In the genomic region with DNA sequence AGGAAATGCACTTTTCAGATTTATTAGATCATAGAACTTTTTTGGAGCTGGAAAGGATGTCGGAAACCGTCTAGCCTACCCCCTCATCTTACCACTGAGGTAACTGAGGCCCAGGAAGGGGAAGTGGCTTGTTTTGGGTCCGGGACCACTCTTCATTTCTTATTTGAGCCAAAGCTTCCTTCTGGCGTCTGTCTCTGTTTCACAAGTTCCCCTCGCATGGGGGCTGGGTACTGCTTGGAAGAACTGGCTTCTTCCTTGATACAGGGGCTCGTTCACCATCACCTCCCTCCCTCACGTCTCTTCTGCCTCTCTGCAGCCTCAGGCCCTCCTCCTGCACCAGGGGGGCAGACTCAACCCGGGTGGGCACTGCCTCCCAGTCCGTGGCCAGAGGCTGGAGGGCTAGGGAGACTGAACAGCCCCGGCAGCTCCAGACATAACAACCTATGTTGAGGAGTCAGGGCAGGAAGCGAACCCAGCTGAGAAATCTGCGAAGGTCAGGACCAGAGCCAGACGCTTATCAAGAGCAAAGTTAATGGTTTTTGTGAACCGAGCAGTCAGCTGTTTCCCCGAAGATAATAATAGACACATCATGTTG, we compare ENCODE assay signal across 16 cellular contexts. TPM values are rescaled to one million over a fixed set of nuclear protein-coding genes. Genes with fewer than 3 reads are reported as not detected.
DNase-seq lines count a peak whose midpoint lies in the region; ATAC-seq, FAIRE-seq and TF ChIP-seq lines count a peak whose summit lies in the region.
"Had no signal": no experiment of that assay in that cellular context is flagged by ENCODE, and none has a peak within 500 bp of the region (broad histone marks: within the 10 kb centered on the region; RNA-seq: fewer than 3 reads in every experiment).

No MANE protein-coding gene starts in this region.

- no peak overlapping the region for H3K4me3 ChIP-seq in liver (ENCODE audit: low read depth in 1 of 3, low read length in 3 of 3)
- H3K4me3 ChIP-seq in HepG2 (replicated peaks in 1 of 3; ENCODE audit: insufficient read depth in 1 of 3, low read depth in 2 of 3, low read length in 3 of 3): no peak overlapping the region
- H3K4me3 ChIP-seq in cardiac muscle cell: no peak overlapping the region
- no peak overlapping the region for H3K4me3 ChIP-seq in osteoblast (ENCODE audit: insufficient read depth, low read length)
- no peak overlapping the region for H3K4me3 ChIP-seq in upper lobe of left lung
- H3K4me3 ChIP-seq: A549 had no signal

- CTCF ChIA-PET in HepG2 (lab: Yijun Ruan, JAX; ENCODE audit: low intra/inter-chr PET ratio, low total read pairs): no interaction called here

- 66% methylated on average over 15 of the region's 15 CpGs for WGBS in liver
- WGBS in HepG2 (ENCODE audit: low lambda C conversion rate): 23% methylated on average over 15 of the region's 15 CpGs
- 31 to 32% methylated on average over 15 of the region's 15 CpGs for WGBS in upper lobe of left lung, 2 donors

- in situ Hi-C loops in HepG2 (cut with HindIII; ENCODE audit: extremely low pct_ligation_motif_present, low pct_unique_long_range_greater_than_20kb): no loop called here

- H3K27me3 ChIP-seq in liver (ENCODE audit: control insufficient read depth in 4 of 4, insufficient read depth in 4 of 4, low read length in 3 of 4) (no peaks in the 10 kb centered on the region), HepG2 (ENCODE audit: control insufficient read depth in 1 of 2, insufficient read depth in 2 of 2, low read length in 2 of 2) (peaks cover 2 to 58% of the 10 kb centered on the region in 2 experiments; a peak in 4 of 5 replicates), cardiac muscle cell (no peaks in the 10 kb centered on the region), osteoblast (ENCODE audit: insufficient read depth, low read length) (no peaks in the 10 kb centered on the region), upper lobe of left lung (no peaks in the 10 kb centered on the region)

- H3K4me2 ChIP-seq in HepG2 (ENCODE audit: low read depth, low read length) (no peak overlapping the region), osteoblast (ENCODE audit: insufficient read depth, low read length) (no peak overlapping the region)
- H3K4me2 ChIP-seq: A549 had no signal

- H3K4me1 ChIP-seq in liver (ENCODE audit: control insufficient read depth in 4 of 4, insufficient read depth in 4 of 4, low read length in 3 of 4) (peaks cover 0 to 5% (median 2%) of the 10 kb centered on the region in 4 donors), HepG2 (ENCODE audit: insufficient read depth, low read length) (0 out of 2 replicates have a peak, but pooled peaks cover 8% of the 10 kb centered on the region), cardiac muscle cell (ENCODE audit: low read depth) (peaks cover 57% of the 10 kb centered on the region), osteoblast (ENCODE audit: insufficient read depth, low read length) (peaks cover 28% of the 10 kb centered on the region), upper lobe of left lung (peaks cover 26 to 37% (median 28%) of the 10 kb centered on the region in 4 donors)

- intact Hi-C loops in HepG2 (cut with micrococcal nuclease; ENCODE audit: unreplicated experiment): no loop called here

- TF ChIP-seq CTCF in liver (IDR thresholded peaks at IDR 0.05; ENCODE audit: low read depth, low read length, missing input control): no peak
- no peak for TF ChIP-seq CTCF in HepG2 (CRISPR knock-in tag; IDR thresholded peaks at IDR 0.05)
- no peak for TF ChIP-seq CTCF in cardiac muscle cell (IDR thresholded peaks at IDR 0.05; ENCODE audit: low read depth, low read length)
- TF ChIP-seq CTCF in osteoblast (IDR thresholded peaks at IDR 0.05; ENCODE audit: extremely low read depth, low read depth, low read length): no peak
- no peak for TF ChIP-seq CTCF in upper lobe of left lung (IDR thresholded peaks at IDR 0.05)

- H3K36me3 ChIP-seq in liver (ENCODE audit: control insufficient read depth in 4 of 4, insufficient read depth in 3 of 4, low read depth in 1 of 4, low read length in 3 of 4) (no peaks in the 10 kb centered on the region), HepG2 (replicated peaks in 1 of 2; ENCODE audit: control insufficient read depth in 1 of 2, insufficient read depth in 2 of 2, low read length in 2 of 2) (no peaks in the 10 kb centered on the region), cardiac muscle cell (no peaks in the 10 kb centered on the region), osteoblast (ENCODE audit: insufficient read depth, low read length) (no peaks in the 10 kb centered on the region), upper lobe of left lung (no peaks in the 10 kb centered on the region)

- H3K27ac ChIP-seq in liver (ENCODE audit: low read depth in 1 of 2, low read length in 2 of 2): no peak overlapping the region
- H3K27ac ChIP-seq in HepG2 (ENCODE audit: extremely low read length, insufficient read depth, low read length): no peak overlapping the region
- H3K27ac ChIP-seq in cardiac muscle cell: peak overlapping the region; percentile 86
- H3K27ac ChIP-seq in osteoblast (ENCODE audit: low read depth, low read length): no peak overlapping the region
- peak overlapping the region in 2 of 4 donors; percentile 55 to 67 for H3K27ac ChIP-seq in upper lobe of left lung
- H3K27ac ChIP-seq: A549, epithelial cell of prostate, HL-60 had no signal

- H3K9ac ChIP-seq in liver (ENCODE audit: low read depth in 1 of 2, low read length in 2 of 2) (no peak overlapping the region), HepG2 (ENCODE audit: insufficient read depth, low read depth, low read length) (no peak overlapping the region)

- no TSS peak for BruUV-seq in HepG2 (replicated peaks; lab: Mats Ljungman, UMichigan)

- no peak for ATAC-seq in HepG2
- no peak for ATAC-seq in upper lobe of left lung (ENCODE audit: low FRiP score in 2 of 2)
- ATAC-seq: A549; activated CD8-positive, alpha-beta T cell treated with anti-CD3 and anti-CD28 coated beads for 36 hours had no signal

- POLR2A ChIA-PET in HepG2 (lab: Yijun Ruan, JAX): no interaction called here

- no peak for FAIRE-seq in HepG2 (lab: Jason Lieb, UNC)
- FAIRE-seq: A549, islet of Langerhans had no signal

- no peaks in the 10 kb centered on the region for H3K79me2 ChIP-seq in HepG2 (ENCODE audit: insufficient read depth, low read length)
- peaks cover 71% of the 10 kb centered on the region for H3K79me2 ChIP-seq in osteoblast (ENCODE audit: insufficient read depth, low read length)

- no peaks in the 10 kb centered on the region for H4K20me1 ChIP-seq in HepG2 (ENCODE audit: insufficient read depth, low read length)
- peaks cover 14% of the 10 kb centered on the region for H4K20me1 ChIP-seq in osteoblast (ENCODE audit: insufficient read depth, low read length)

- DNase-seq in HepG2 (ENCODE audit: low spot score) (no peak), cardiac muscle cell (ENCODE audit: low read depth in 1 of 2, low spot score in 1 of 2) (peak; percentile 63 to 67), osteoblast (ENCODE audit: insufficient read length, low spot score, missing footprints) (peak; percentile 31), NCI-H2196 treated with DMSO at 0.1 percent for 48 hours (lab: John Stamatoyannopoulos, UW; ENCODE audit: unreplicated experiment) (no peak), middle frontal gyrus (ENCODE audit: extremely low spot score, low spot score) (no peak), SIG-M5 treated with dmso at 0.1 percent for 504 hours (lab: John Stamatoyannopoulos, UW; ENCODE audit: unreplicated experiment) (no peak), upper lobe of left lung (no peak)
- DNase-seq: activated CD8-positive, alpha-beta T cell treated with anti-CD3 and anti-CD28 coated beads for 36 hours; NCI-H748 treated with DMSO at 0.1 percent for 48 hours; SW 1271 had no signal

- H3K9me3 ChIP-seq in liver (ENCODE audit: control insufficient read depth in 4 of 4, low read length in 3 of 4) (no peaks in the 10 kb centered on the region), HepG2 (ENCODE audit: low read length) (no peaks in the 10 kb centered on the region), cardiac muscle cell (ENCODE audit: low read depth) (no peaks in the 10 kb centered on the region), osteoblast (ENCODE audit: low read depth, low read length) (no peaks in the 10 kb centered on the region), upper lobe of left lung (no peaks in the 10 kb centered on the region)
- H3K9me3 ChIP-seq: A549 had no signal

- TF ChIP-seq RAD21 in liver (IDR thresholded peaks at IDR 0.05) (no peak), HepG2 (CRISPR knock-in tag; IDR thresholded peaks at IDR 0.05) (no peak)

- H2AFZ ChIP-seq in HepG2 (ENCODE audit: low read length): no peak overlapping the region
- H2AFZ ChIP-seq in osteoblast (ENCODE audit: low read length): no peak overlapping the region

- TF ChIP-seq POLR2A in HepG2 (IDR thresholded peaks at IDR 0.05; ENCODE audit: insufficient read depth in 1 of 2, low read depth in 2 of 2, low read length in 2 of 2): no peak
- TF ChIP-seq POLR2A in upper lobe of left lung (IDR thresholded peaks at IDR 0.05): no peak

- TF ChIP-seq EP300 in HepG2 (IDR thresholded peaks at IDR 0.05; ENCODE audit: low read depth in 2 of 2, low read length in 2 of 2) (no peak), HepG2 (CRISPR knock-in tag; IDR thresholded peaks at IDR 0.05; ENCODE audit: borderline replicate concordance) (no peak), upper lobe of left lung (IDR thresholded peaks at IDR 0.05) (no peak)

RNA-seq across cellular contexts. Expression of gene HTRA1, which starts 12.9 kb away (rescaled TPM):
- total RNA-seq in liver (10 to 100 TPM in 1 of 2 donors, 1 to 10 TPM in 1; 4.3 to 73.3 TPM), HepG2 (2016; rRNA removed; fragmentation: Illumina TruSeq; extraction: Trizol) (0.17 and 0.40 TPM in 2 replicates), cardiac muscle cell (139 and 154 TPM in 2 replicates), osteoblast (392 and 413 TPM in 2 replicates), upper lobe of left lung (10 to 100 TPM; 20.7 to 72.8 (median 36.2) TPM)
- polyA plus RNA-seq in liver (100 to 1,000 TPM in 1 of 2 donors, 10 to 100 TPM in 1; 71.0 to 289 TPM), HepG2 (2011; rRNA removed) (0.11 and 0.18 TPM in 2 replicates), cardiac muscle cell (226 and 289 TPM in 2 replicates)
- 0.10 TPM in 1 of 2 replicates, not detected in the other for total RNA-seq in HepG2 (2016; cell fraction: cytosol; rRNA removed; fragmentation: Illumina TruSeq; extraction: Trizol; ENCODE audit: low read depth)
- total RNA-seq in HepG2 (2016; cell fraction: insoluble cytoplasmic fraction; rRNA removed; fragmentation: Illumina TruSeq; extraction: Trizol): 0.15 and 0.37 TPM in 2 replicates
- 0.31 and 0.48 TPM in 2 replicates for total RNA-seq in HepG2 (2016; cell fraction: membrane; rRNA removed; fragmentation: Illumina TruSeq; extraction: Trizol)
- 0.43 TPM in 1 of 2 replicates, not detected in the other for total RNA-seq in HepG2 (2016; cell fraction: nucleus; rRNA removed; fragmentation: Illumina TruSeq; extraction: Trizol)
- polyA plus RNA-seq in HepG2 (2011; cell fraction: cytosol; rRNA removed): 0.09 and 0.16 TPM in 2 replicates
- 0.13 TPM in 1 of 2 replicates, not detected in the other for polyA plus RNA-seq in HepG2 (2011; cell fraction: nucleus; rRNA removed)
- 0.09 and 0.11 TPM in 2 replicates for polyA plus RNA-seq in HepG2 (2012)
- polyA plus RNA-seq in HepG2 (2016; cell fraction: cytosol; fragmentation: Illumina TruSeq; extraction: Trizol; ENCODE audit: low read depth): 0.18 TPM in 2 replicates
- 0.13 TPM in 1 of 2 replicates, not detected in the other for polyA plus RNA-seq in HepG2 (2016; cell fraction: insoluble cytoplasmic fraction; fragmentation: Illumina TruSeq; extraction: Trizol; ENCODE audit: low read depth)
- 0.22 TPM in 2 replicates for polyA plus RNA-seq in HepG2 (2016; cell fraction: membrane; fragmentation: Illumina TruSeq; extraction: Trizol; ENCODE audit: low read depth)
- polyA plus RNA-seq in HepG2 (2016; cell fraction: nucleus; fragmentation: Illumina TruSeq; extraction: Trizol; ENCODE audit: insufficient read depth, low read depth): 0.29 TPM in 1 of 2 replicates, not detected in the other
- 23.5 TPM in 1 of 2 replicates, not detected in the other for polyA minus RNA-seq in HepG2 (2011; rRNA and poly(A)+ RNA removed; ENCODE audit: low replicate concordance)
- polyA minus RNA-seq in HepG2 (2011; cell fraction: cytosol; rRNA and poly(A)+ RNA removed): 0.26 TPM in 1 of 2 replicates, not detected in the other
- polyA minus RNA-seq in HepG2 (2011; cell fraction: nucleus; rRNA and poly(A)+ RNA removed): not detected in 2 replicates
- total RNA-seq: activated CD8-positive, alpha-beta T cell treated with anti-CD3 and anti-CD28 coated beads for 36 hours had no signal

RNA-seq across cellular contexts. Expression of gene ARMS2, which starts 19.8 kb away (rescaled TPM):
- total RNA-seq in liver (under 1 TPM in 1 of 2 donors, not detected in 1; 0.17 TPM), HepG2 (2016; rRNA removed; fragmentation: Illumina TruSeq; extraction: Trizol) (not detected in 2 replicates), cardiac muscle cell (not detected in 2 replicates), osteoblast (not detected in 2 replicates), upper lobe of left lung (not detected)
- polyA plus RNA-seq in liver (not detected), HepG2 (2011; rRNA removed) (not detected in 2 replicates), cardiac muscle cell (not detected in 2 replicates)
- total RNA-seq in HepG2 (2016; cell fraction: cytosol; rRNA removed; fragmentation: Illumina TruSeq; extraction: Trizol; ENCODE audit: low read depth): not detected in 2 replicates
- total RNA-seq in HepG2 (2016; cell fraction: insoluble cytoplasmic fraction; rRNA removed; fragmentation: Illumina TruSeq; extraction: Trizol): not detected in 2 replicates
- not detected in 2 replicates for total RNA-seq in HepG2 (2016; cell fraction: membrane; rRNA removed; fragmentation: Illumina TruSeq; extraction: Trizol)
- total RNA-seq in HepG2 (2016; cell fraction: nucleus; rRNA removed; fragmentation: Illumina TruSeq; extraction: Trizol): not detected in 2 replicates
- polyA plus RNA-seq in HepG2 (2011; cell fraction: cytosol; rRNA removed): not detected in 2 replicates
- polyA plus RNA-seq in HepG2 (2011; cell fraction: nucleus; rRNA removed): 0.23 TPM in 1 of 2 replicates, not detected in the other
- not detected in 2 replicates for polyA plus RNA-seq in HepG2 (2012)
- polyA plus RNA-seq in HepG2 (2016; cell fraction: cytosol; fragmentation: Illumina TruSeq; extraction: Trizol; ENCODE audit: low read depth): not detected in 2 replicates
- polyA plus RNA-seq in HepG2 (2016; cell fraction: insoluble cytoplasmic fraction; fragmentation: Illumina TruSeq; extraction: Trizol; ENCODE audit: low read depth): not detected in 2 replicates
- not detected in 2 replicates for polyA plus RNA-seq in HepG2 (2016; cell fraction: membrane; fragmentation: Illumina TruSeq; extraction: Trizol; ENCODE audit: low read depth)
- polyA plus RNA-seq in HepG2 (2016; cell fraction: nucleus; fragmentation: Illumina TruSeq; extraction: Trizol; ENCODE audit: insufficient read depth, low read depth): not detected in 2 replicates
- not detected in 2 replicates for polyA minus RNA-seq in HepG2 (2011; rRNA and poly(A)+ RNA removed; ENCODE audit: low replicate concordance)
- not detected in 2 replicates for polyA minus RNA-seq in HepG2 (2011; cell fraction: cytosol; rRNA and poly(A)+ RNA removed)
- not detected in 2 replicates for polyA minus RNA-seq in HepG2 (2011; cell fraction: nucleus; rRNA and poly(A)+ RNA removed)
- total RNA-seq: activated CD8-positive, alpha-beta T cell treated with anti-CD3 and anti-CD28 coated beads for 36 hours; posterior vena cava had no signal
- polyA plus RNA-seq: A549 had no signal

Comparison
In these comparisons a context has a peak if more than half of its experiments do, and no peak if none do; other contexts are left out.
1. DNase-seq: peak in cardiac muscle cell (2 of 2) and osteoblast (single experiment); none in HepG2 (single experiment), NCI-H2196 treated with DMSO at 0.1 percent for 48 hours (single experiment), middle frontal gyrus (single experiment), SIG-M5 treated with dmso at 0.1 percent for 504 hours (single experiment) and upper lobe of left lung (0 of 2).